ENCODE assay signal across 23 cellular contexts in the genomic region with DNA sequence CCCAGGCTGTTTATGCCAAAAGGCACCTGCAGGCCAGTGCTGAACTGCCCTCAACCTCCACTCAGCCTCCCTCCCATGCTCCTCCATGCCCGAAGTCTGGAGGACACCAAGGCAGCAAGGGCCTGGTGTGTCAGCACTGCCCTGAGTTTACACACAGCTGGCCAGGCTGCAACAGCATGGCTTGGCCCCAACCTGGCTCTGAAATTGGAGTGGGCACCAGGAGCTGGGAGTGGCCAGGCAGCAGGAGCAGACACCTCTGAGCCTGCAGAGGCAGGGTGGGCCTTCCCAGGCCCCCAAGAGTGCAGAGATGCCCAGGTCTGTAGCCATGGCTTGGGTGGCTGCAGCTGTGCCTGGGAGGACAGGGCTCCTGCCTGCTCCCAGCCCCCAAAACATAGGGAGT.
DNase-seq lines count a peak whose midpoint lies in the region; ATAC-seq lines count a peak whose summit lies in the region.
"Had no signal": no experiment of that assay in that cellular context is flagged by ENCODE, and none has a peak within 500 bp of the region (broad histone marks: within the 10 kb centered on the region; RNA-seq: fewer than 3 reads in every experiment).

No MANE protein-coding gene starts in this region.

- ATAC-seq in aorta (ENCODE audit: low FRiP score) (peak; percentile 17), HG03432 (IDR thresholded peaks at IDR 0.05; ENCODE audit: unreplicated experiment) (no peak), left lobe of liver (no peak)
- ATAC-seq: A549; CD8-positive, alpha-beta T cell; GM12878 had no signal

- H3K4me3 ChIP-seq in aorta (ENCODE audit: low read length in 2 of 2) = no peak overlapping the region
- H3K4me3 ChIP-seq: A549; BLaER1 treated with 17β-estradiol and CSF1 and Interleukin-3, amounts not matched to agents 10 nM and 100 nM; GM12878 had no signal

- DNase-seq in activated gamma-delta T cell (lab: John Stamatoyannopoulos, UW) (peak; percentile 1), activated gamma-delta T cell treated with Interleukin-2 at 50 U/mL for 16 hours (no peak), posterior vena cava (ENCODE audit: low spot score) (peak; percentile 73), aorta (peak in 1 of 2 donors; percentile 61), left lobe of liver (ENCODE audit: low spot score) (no peak)
- DNase-seq: AML-193; Caco-2; Calu3; CD4-positive, alpha-beta T cell; CD8-positive, alpha-beta T cell; DMS 273 treated with DMSO at 0.1 percent for 48 hours; DMS153; DMS53; DMS79; DND-41; EL; GDM1 had no signal

- H3K27me3 ChIP-seq in aorta (ENCODE audit: control insufficient read depth in 1 of 2, insufficient read depth in 2 of 2, low read length in 1 of 2) = no peaks in the 10 kb centered on the region

- no peaks in the 10 kb centered on the region for H3K36me3 ChIP-seq in aorta (ENCODE audit: control insufficient read depth in 1 of 2, insufficient read depth in 2 of 2, low read length in 1 of 2)
- H3K36me3 ChIP-seq: BLaER1 treated with 17β-estradiol and CSF1 and Interleukin-3, amounts not matched to agents 10 nM and 100 nM had no signal

- H3K4me1 ChIP-seq in aorta (ENCODE audit: control insufficient read depth in 1 of 2, insufficient read depth in 2 of 2, low read length in 2 of 2) = no peaks in the 10 kb centered on the region
- H3K4me1 ChIP-seq: A549; BLaER1 treated with 17β-estradiol and CSF1 and Interleukin-3, amounts not matched to agents 10 nM and 100 nM; Caco-2 had no signal

- no peak overlapping the region for H3K27ac ChIP-seq in aorta (ENCODE audit: low read depth in 1 of 2, low read length in 2 of 2)
- H3K27ac ChIP-seq: 22Rv1; A549; BLaER1 treated with 17β-estradiol and CSF1 and Interleukin-3, amounts not matched to agents 10 nM and 100 nM; C4-2B had no signal

- intact Hi-C loops in posterior vena cava (cut with DNase I) = no loop called here
- intact Hi-C loops in aorta (cut with DNase I) = loop anchor here in 1 of 2 donors (10.0 kb wide), 1 partner anchor 61 kb away; no protein-coding TSS in a partner anchor

- WGBS in aorta, 2 donors = 79 to 90% methylated on average over 1 of the region's 1 CpG

- no peaks in the 10 kb centered on the region for H3K9me3 ChIP-seq in aorta (ENCODE audit: control insufficient read depth, low read length)
- H3K9me3 ChIP-seq: A549, Caco-2 had no signal

Comparison
In these comparisons a context has a peak if more than half of its experiments do, and no peak if none do; other contexts are left out.
1. DNase-seq: peak in activated gamma-delta T cell (single experiment) and posterior vena cava (single experiment); none in activated gamma-delta T cell treated with Interleukin-2 at 50 U/mL for 16 hours (single experiment) and left lobe of liver (single experiment).